1 cellular context compared by ENCODE assay signal in the genomic region with DNA sequence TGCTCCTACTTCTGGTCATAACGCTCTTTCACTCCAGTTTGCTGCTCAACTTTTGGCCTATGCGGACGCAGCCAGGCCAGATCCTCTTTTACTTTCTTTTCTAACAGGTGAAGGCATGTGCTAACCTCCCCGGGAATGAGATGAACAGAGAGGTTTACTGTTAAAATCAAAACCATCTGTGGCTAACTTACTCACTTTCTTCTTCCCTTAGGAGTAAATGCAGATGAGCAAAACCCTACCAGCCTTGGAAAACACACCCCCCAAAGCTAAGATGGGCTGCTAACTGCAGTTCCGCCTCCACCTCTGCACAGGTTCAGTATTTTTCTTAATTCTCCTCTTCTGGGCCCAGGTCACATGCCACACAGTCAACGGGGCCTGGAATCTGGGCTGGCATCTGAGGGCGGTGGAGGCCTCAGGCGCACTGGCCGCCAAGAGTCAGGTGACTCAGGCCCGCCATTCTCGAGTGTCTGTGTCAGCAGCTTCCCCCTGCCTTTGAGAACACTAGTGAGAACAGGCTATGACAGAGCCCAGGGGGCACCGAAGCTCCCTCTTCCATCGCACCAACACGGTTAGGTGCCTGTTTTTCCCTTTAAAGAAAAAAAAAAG.
TF ChIP-seq lines count a peak whose summit lies in the region.

No MANE protein-coding gene starts in this region.

TF ChIP-seq in HepG2, 621 proteins besides CTCF, POLR2A, EP300 and RAD21:
- TF ChIP-seq, protein P1, sequence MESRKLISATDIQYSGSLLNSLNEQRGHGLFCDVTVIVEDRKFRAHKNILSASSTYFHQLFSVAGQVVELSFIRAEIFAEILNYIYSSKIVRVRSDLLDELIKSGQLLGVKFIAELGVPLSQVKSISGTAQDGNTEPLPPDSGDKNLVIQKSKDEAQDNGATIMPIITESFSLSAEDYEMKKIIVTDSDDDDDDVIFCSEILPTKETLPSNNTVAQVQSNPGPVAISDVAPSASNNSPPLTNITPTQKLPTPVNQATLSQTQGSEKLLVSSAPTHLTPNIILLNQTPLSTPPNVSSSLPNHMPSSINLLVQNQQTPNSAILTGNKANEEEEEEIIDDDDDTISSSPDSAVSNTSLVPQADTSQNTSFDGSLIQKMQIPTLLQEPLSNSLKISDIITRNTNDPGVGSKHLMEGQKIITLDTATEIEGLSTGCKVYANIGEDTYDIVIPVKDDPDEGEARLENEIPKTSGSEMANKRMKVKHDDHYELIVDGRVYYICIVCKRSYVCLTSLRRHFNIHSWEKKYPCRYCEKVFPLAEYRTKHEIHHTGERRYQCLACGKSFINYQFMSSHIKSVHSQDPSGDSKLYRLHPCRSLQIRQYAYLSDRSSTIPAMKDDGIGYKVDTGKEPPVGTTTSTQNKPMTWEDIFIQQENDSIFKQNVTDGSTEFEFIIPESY (CRISPR knock-in tag; IDR thresholded peaks at IDR 0.05), result peak; percentile 66; the same call in 1 of the 2 replicates
- no peak for TF ChIP-seq ZNF615 (CRISPR knock-in tag; IDR thresholded peaks at IDR 0.05; ENCODE audit: borderline replicate concordance)
TF ChIP-seq in HepG2: peak in this region for 1.
